In the genomic region with DNA sequence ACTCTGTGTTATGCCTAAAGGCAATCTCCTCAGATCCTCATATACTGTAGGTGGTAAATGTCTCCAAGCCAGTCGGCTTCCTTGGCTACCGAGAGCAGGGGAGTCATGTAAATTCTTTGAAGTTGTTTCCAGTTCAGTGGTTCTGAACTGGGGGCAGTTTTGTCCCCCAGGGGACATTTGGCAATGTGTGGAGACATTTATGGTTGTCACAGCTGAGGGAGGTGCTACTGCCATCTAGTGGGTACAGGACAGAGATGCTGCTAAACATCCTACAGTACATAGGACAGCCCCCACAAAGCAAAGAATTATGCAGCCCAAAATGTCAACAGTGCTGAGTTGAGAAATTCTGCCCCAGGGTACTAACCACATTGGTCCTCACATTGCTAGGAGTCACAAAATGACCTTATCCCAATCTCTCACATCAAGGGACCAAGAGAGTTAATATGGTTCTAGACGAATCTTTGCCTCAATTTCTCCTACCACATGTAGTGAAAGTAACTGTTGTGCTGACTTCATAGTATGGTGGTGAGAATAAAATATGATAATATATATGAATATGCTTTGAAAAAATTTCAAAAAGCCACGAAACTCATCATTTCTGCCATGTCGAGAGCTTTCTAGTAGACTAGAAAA, we compare ENCODE assay signal across 9 cellular contexts.
DNase-seq lines count a peak whose midpoint lies in the region; ATAC-seq and TF ChIP-seq lines count a peak whose summit lies in the region.
"Had no signal": no experiment of that assay in that cellular context is flagged by ENCODE, and none has a peak within 500 bp of the region (broad histone marks: within the 10 kb centered on the region; RNA-seq: fewer than 3 reads in every experiment).

No MANE protein-coding gene starts in this region.

- TF ChIP-seq CTCF in breast epithelium (IDR thresholded peaks at IDR 0.05), result peak in 2 of 3 donors; percentile 18 to 32
- peak; percentile 40 for TF ChIP-seq CTCF in liver (IDR thresholded peaks at IDR 0.05; ENCODE audit: low read depth, low read length, missing input control)
- no peak for TF ChIP-seq CTCF in natural killer cell (IDR thresholded peaks at IDR 0.05)

- no peak for TF ChIP-seq POLR2A in breast epithelium (IDR thresholded peaks at IDR 0.05)

- H3K4me3 ChIP-seq in breast epithelium, result no peak overlapping the region
- H3K4me3 ChIP-seq in liver (ENCODE audit: low read depth in 1 of 3, low read length in 3 of 3), result no peak overlapping the region

- no peaks in the 10 kb centered on the region for H3K36me3 Mint-ChIP-seq in natural killer cell
- H3K36me3 Mint-ChIP-seq in activated T-cell treated with anti-CD3 and anti-CD28 coated beads, Interleukin-2, amount 50 U/mL, for 24 hours (ENCODE audit: low read depth), result no peaks in the 10 kb centered on the region
- H3K36me3 Mint-ChIP-seq: activated naive CD8-positive, alpha-beta T cell had no signal

- H3K27me3 ChIP-seq in breast epithelium (no peaks in the 10 kb centered on the region), liver (ENCODE audit: control insufficient read depth in 4 of 4, insufficient read depth in 4 of 4, low read length in 3 of 4) (peaks cover 0 to 2% (median 0%) of the 10 kb centered on the region in 4 donors)

- ATAC-seq in GM19324 (IDR thresholded peaks at IDR 0.05; ENCODE audit: low FRiP score, unreplicated experiment) (peak; percentile 64), HG03108 (IDR thresholded peaks at IDR 0.05; ENCODE audit: unreplicated experiment) (peak; percentile 89), natural killer cell (no peak)

- no peak overlapping the region for H3K27ac Mint-ChIP-seq in natural killer cell
- no peak overlapping the region for H3K27ac Mint-ChIP-seq in activated T-cell treated with anti-CD3 and anti-CD28 coated beads, Interleukin-2, amount 50 U/mL, for 24 hours
- H3K27ac Mint-ChIP-seq: activated naive CD8-positive, alpha-beta T cell had no signal

- H3K4me3 Mint-ChIP-seq in natural killer cell, result no peak overlapping the region
- no peak overlapping the region for H3K4me3 Mint-ChIP-seq in activated T-cell treated with anti-CD3 and anti-CD28 coated beads, Interleukin-2, amount 50 U/mL, for 24 hours
- H3K4me3 Mint-ChIP-seq: activated naive CD8-positive, alpha-beta T cell had no signal

- peak; percentile 50 to 73 for TF ChIP-seq RAD21 in liver (IDR thresholded peaks at IDR 0.05)

- WGBS in liver, result 56% methylated on average over 5 of the region's 5 CpGs

- no peaks in the 10 kb centered on the region for H3K4me1 Mint-ChIP-seq in natural killer cell
- no peaks in the 10 kb centered on the region for H3K4me1 Mint-ChIP-seq in activated T-cell treated with anti-CD3 and anti-CD28 coated beads, Interleukin-2, amount 50 U/mL, for 24 hours (ENCODE audit: low read depth)

- intact Hi-C loops in breast epithelium (cut with DNase I; ENCODE audit: low total_unique reads) (loop anchor here (5.0 kb wide), 1 partner anchor 442 kb away; no protein-coding TSS in a partner anchor), natural killer cell (cut with micrococcal nuclease) (no loop called here)

- no peaks in the 10 kb centered on the region for H3K36me3 ChIP-seq in breast epithelium
- H3K36me3 ChIP-seq in liver (ENCODE audit: control insufficient read depth in 4 of 4, insufficient read depth in 3 of 4, low read depth in 1 of 4, low read length in 3 of 4), result no peaks in the 10 kb centered on the region

- H3K4me1 ChIP-seq in breast epithelium (no peaks in the 10 kb centered on the region), liver (ENCODE audit: control insufficient read depth in 4 of 4, insufficient read depth in 4 of 4, low read length in 3 of 4) (no peaks in the 10 kb centered on the region)

- DNase-seq in Daoy (ENCODE audit: low read depth), result peak; percentile 6
- peak; percentile 18 for DNase-seq in NCI-H446 treated with DMSO at 0.1 percent for 48 hours (lab: John Stamatoyannopoulos, UW)
- DNase-seq in breast epithelium (ENCODE audit: low spot score in 2 of 2), result no peak
- no peak for DNase-seq in natural killer cell
- DNase-seq in activated T-cell treated with anti-CD3 and anti-CD28 coated beads, Interleukin-2, amount 50 U/mL, for 24 hours, result no peak

- no peak overlapping the region for H3K27ac ChIP-seq in breast epithelium
- H3K27ac ChIP-seq in liver (ENCODE audit: low read depth in 1 of 2, low read length in 2 of 2), result no peak overlapping the region

- no peaks in the 10 kb centered on the region for H3K27me3 Mint-ChIP-seq in natural killer cell (ENCODE audit: low read depth in 2 of 2)
- H3K27me3 Mint-ChIP-seq in activated T-cell treated with anti-CD3 and anti-CD28 coated beads, Interleukin-2, amount 50 U/mL, for 24 hours, result no peaks in the 10 kb centered on the region
- H3K27me3 Mint-ChIP-seq: activated naive CD8-positive, alpha-beta T cell had no signal

- peaks cover 4 to 5% of the 10 kb centered on the region in 2 donors for H3K9me3 Mint-ChIP-seq in natural killer cell
- H3K9me3 Mint-ChIP-seq in activated T-cell treated with anti-CD3 and anti-CD28 coated beads, Interleukin-2, amount 50 U/mL, for 24 hours, result peaks cover 2% of the 10 kb centered on the region

- H3K9me3 ChIP-seq in breast epithelium (no peaks in the 10 kb centered on the region), liver (ENCODE audit: control insufficient read depth in 4 of 4, low read length in 3 of 4) (no peaks in the 10 kb centered on the region)

- H3K9ac ChIP-seq in liver (ENCODE audit: low read depth in 1 of 2, low read length in 2 of 2), result no peak overlapping the region

TF ChIP-seq in liver, 16 proteins besides CTCF, POLR2A, EP300 and RAD21:
- TF ChIP-seq FOXA1 (IDR thresholded peaks at IDR 0.05) (no peak), YY1 (IDR thresholded peaks at IDR 0.05) (no peak), JUND (IDR thresholded peaks at IDR 0.05) (no peak), HNF4G (IDR thresholded peaks at IDR 0.05) (no peak), GABPA (IDR thresholded peaks at IDR 0.05 in 1 of 2, conservative IDR thresholded peaks at IDR 0.05 in 1 of 2) (no peak), TAF1 (conservative IDR thresholded peaks at IDR 0.05) (no peak), EGR1 (IDR thresholded peaks at IDR 0.05; ENCODE audit: low read depth in 2 of 2) (no peak), RXRA (IDR thresholded peaks at IDR 0.05) (no peak), HNF4A (conservative IDR thresholded peaks at IDR 0.05) (no peak)
- TF ChIP-seq, protein P1, sequence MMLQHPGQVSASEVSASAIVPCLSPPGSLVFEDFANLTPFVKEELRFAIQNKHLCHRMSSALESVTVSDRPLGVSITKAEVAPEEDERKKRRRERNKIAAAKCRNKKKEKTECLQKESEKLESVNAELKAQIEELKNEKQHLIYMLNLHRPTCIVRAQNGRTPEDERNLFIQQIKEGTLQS (IDR thresholded peaks at IDR 0.05), result no peak
- TF ChIP-seq, protein P2, sequence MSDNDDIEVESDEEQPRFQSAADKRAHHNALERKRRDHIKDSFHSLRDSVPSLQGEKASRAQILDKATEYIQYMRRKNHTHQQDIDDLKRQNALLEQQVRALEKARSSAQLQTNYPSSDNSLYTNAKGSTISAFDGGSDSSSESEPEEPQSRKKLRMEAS (IDR thresholded peaks at IDR 0.05), result no peak
- TF ChIP-seq, protein P3, sequence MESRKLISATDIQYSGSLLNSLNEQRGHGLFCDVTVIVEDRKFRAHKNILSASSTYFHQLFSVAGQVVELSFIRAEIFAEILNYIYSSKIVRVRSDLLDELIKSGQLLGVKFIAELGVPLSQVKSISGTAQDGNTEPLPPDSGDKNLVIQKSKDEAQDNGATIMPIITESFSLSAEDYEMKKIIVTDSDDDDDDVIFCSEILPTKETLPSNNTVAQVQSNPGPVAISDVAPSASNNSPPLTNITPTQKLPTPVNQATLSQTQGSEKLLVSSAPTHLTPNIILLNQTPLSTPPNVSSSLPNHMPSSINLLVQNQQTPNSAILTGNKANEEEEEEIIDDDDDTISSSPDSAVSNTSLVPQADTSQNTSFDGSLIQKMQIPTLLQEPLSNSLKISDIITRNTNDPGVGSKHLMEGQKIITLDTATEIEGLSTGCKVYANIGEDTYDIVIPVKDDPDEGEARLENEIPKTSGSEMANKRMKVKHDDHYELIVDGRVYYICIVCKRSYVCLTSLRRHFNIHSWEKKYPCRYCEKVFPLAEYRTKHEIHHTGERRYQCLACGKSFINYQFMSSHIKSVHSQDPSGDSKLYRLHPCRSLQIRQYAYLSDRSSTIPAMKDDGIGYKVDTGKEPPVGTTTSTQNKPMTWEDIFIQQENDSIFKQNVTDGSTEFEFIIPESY (IDR thresholded peaks at IDR 0.05), result no peak
- TF ChIP-seq, protein P4, sequence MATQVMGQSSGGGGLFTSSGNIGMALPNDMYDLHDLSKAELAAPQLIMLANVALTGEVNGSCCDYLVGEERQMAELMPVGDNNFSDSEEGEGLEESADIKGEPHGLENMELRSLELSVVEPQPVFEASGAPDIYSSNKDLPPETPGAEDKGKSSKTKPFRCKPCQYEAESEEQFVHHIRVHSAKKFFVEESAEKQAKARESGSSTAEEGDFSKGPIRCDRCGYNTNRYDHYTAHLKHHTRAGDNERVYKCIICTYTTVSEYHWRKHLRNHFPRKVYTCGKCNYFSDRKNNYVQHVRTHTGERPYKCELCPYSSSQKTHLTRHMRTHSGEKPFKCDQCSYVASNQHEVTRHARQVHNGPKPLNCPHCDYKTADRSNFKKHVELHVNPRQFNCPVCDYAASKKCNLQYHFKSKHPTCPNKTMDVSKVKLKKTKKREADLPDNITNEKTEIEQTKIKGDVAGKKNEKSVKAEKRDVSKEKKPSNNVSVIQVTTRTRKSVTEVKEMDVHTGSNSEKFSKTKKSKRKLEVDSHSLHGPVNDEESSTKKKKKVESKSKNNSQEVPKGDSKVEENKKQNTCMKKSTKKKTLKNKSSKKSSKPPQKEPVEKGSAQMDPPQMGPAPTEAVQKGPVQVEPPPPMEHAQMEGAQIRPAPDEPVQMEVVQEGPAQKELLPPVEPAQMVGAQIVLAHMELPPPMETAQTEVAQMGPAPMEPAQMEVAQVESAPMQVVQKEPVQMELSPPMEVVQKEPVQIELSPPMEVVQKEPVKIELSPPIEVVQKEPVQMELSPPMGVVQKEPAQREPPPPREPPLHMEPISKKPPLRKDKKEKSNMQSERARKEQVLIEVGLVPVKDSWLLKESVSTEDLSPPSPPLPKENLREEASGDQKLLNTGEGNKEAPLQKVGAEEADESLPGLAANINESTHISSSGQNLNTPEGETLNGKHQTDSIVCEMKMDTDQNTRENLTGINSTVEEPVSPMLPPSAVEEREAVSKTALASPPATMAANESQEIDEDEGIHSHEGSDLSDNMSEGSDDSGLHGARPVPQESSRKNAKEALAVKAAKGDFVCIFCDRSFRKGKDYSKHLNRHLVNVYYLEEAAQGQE (IDR thresholded peaks at IDR 0.05), result no peak

Comparison
In these comparisons a context has a peak if more than half of its experiments do, and no peak if none do; other contexts are left out.
1. DNase-seq: peak in Daoy (single experiment) and NCI-H446 treated with DMSO at 0.1 percent for 48 hours (single experiment); none in breast epithelium (0 of 2), natural killer cell (single experiment) and activated T-cell treated with anti-CD3 and anti-CD28 coated beads, Interleukin-2, amount 50 U/mL, for 24 hours (single experiment).
2. ATAC-seq: peak in GM19324 (single experiment) and HG03108 (single experiment); none in natural killer cell (0 of 3).